Comparison of ENCODE assay signal across 12 cellular contexts in genomic region chr13:110528371-110528770, GRCh38. TPM values are rescaled to one million over a fixed set of nuclear protein-coding genes. Genes with fewer than 3 reads are reported as not detected.
DNase-seq lines count a peak whose midpoint lies in the region; ATAC-seq and TF ChIP-seq lines count a peak whose summit lies in the region.
"Had no signal": no experiment of that assay in that cellular context is flagged by ENCODE, and none has a peak within 500 bp of the region (broad histone marks: within the 10 kb centered on the region; RNA-seq: fewer than 3 reads in every experiment).

No MANE protein-coding gene starts in this region.

- no peak overlapping the region for H3K9ac ChIP-seq in IMR-90 (ENCODE audit: low read depth, low read length)

- H3K4me1 Mint-ChIP-seq in T-helper 17 cell, result peaks cover 17% of the 10 kb centered on the region

- H3K4me1 ChIP-seq in IMR-90 (ENCODE audit: control insufficient read depth, insufficient read depth, low read length), result no peaks in the 10 kb centered on the region; the same call in 1 of the 2 replicates
- H3K4me1 ChIP-seq in stomach, result peaks cover 62 to 92% (median 76%) of the 10 kb centered on the region in 4 donors

- TF ChIP-seq RAD21 in IMR-90 (IDR thresholded peaks at IDR 0.05; ENCODE audit: low read length), result no peak

- peak overlapping the region; percentile 43 for H3K27ac Mint-ChIP-seq in T-helper 17 cell

- CTCF ChIA-PET in IMR-90 (lab: Yijun Ruan, JAX), result no interaction called here

- H4K91ac ChIP-seq in IMR-90 (ENCODE audit: insufficient read depth, low read depth, low read length), result no peak overlapping the region

- H3K27ac ChIP-seq in IMR-90 (ENCODE audit: insufficient read depth, low read length), result no peak overlapping the region
- peak overlapping the region; percentile 48 to 87 (median 82) for H3K27ac ChIP-seq in stomach

- 0% methylated on average over 1 of the region's 5 CpGs; no CpG with 5 or more reads in 1 of the 2 experiments for whole genome bisulfite sequencing in IMR-90 (ENCODE audit: extremely low coverage in 2 of 2, insufficient read length in 1 of 2), 2 experiments
- 67 to 74% (median 71%) methylated on average over 5 of the region's 5 CpGs for WGBS in stomach, 5 donors

- no peak overlapping the region for H3K4me3 Mint-ChIP-seq in T-helper 17 cell

- H3K9me3 ChIP-seq in IMR-90 (ENCODE audit: control insufficient read depth, insufficient read depth, low read length) (no peaks in the 10 kb centered on the region), T-helper 17 cell (ENCODE audit: control insufficient read depth, low read length, poor library complexity, severe bottlenecking) (no peaks in the 10 kb centered on the region), stomach (no peaks in the 10 kb centered on the region)

- no peak overlapping the region for H3K18ac ChIP-seq in IMR-90 (ENCODE audit: low read depth, low read length)

- H2BK5ac ChIP-seq in IMR-90 (ENCODE audit: low read depth, low read length, poor library complexity, severe bottlenecking), result no peak overlapping the region

- H2BK120ac ChIP-seq in IMR-90 (ENCODE audit: low read depth, low read length), result no peak overlapping the region

- peaks cover 4% of the 10 kb centered on the region for H3K27me3 Mint-ChIP-seq in T-helper 17 cell

- no peak overlapping the region for H3K56ac ChIP-seq in IMR-90 (ENCODE audit: extremely low read depth, insufficient read depth, low read length)

- in situ Hi-C loops in IMR-90 (cut with MboI; ENCODE audit: low sequenced_read_pairs), result no loop called here

- TF ChIP-seq EP300 in stomach (IDR thresholded peaks at IDR 0.05), result no peak

- no peak overlapping the region for H3K23ac ChIP-seq in IMR-90 (ENCODE audit: low read depth, low read length)

- TF ChIP-seq CTCF in IMR-90 (conservative IDR thresholded peaks at IDR 0.05; ENCODE audit: low read depth, low read length) (no peak), stomach (IDR thresholded peaks at IDR 0.05) (no peak)

- TF ChIP-seq POLR2A in IMR-90 (IDR thresholded peaks at IDR 0.05; ENCODE audit: low read depth, low read length) (no peak), stomach (IDR thresholded peaks at IDR 0.05) (no peak)

- H3K9me1 ChIP-seq in IMR-90 (ENCODE audit: insufficient read depth, low read length), result peaks cover 9% of the 10 kb centered on the region; the same call in 1 of the 2 replicates

- H2AFZ ChIP-seq in IMR-90 (replicated peaks; ENCODE audit: low read length, poor library complexity), result no peak overlapping the region

- H3K4me3 ChIP-seq in IMR-90 (ENCODE audit: insufficient read depth, low read depth, low read length) (no peak overlapping the region), stomach (no peak overlapping the region)

- H4K20me1 ChIP-seq in IMR-90 (ENCODE audit: insufficient read depth, low read length), result no peaks in the 10 kb centered on the region; the same call in 1 of the 2 replicates

- H3K14ac ChIP-seq in IMR-90 (replicated peaks; ENCODE audit: low read depth, low read length), result no peak overlapping the region

- no peak overlapping the region for H2AK9ac ChIP-seq in IMR-90 (replicated peaks; ENCODE audit: low read depth, low read length, poor library complexity)

- DNase-seq in IMR-90 (peak; percentile 64), T-helper 17 cell (no peak), iris pigment epithelial cell (ENCODE audit: low read depth) (peak; percentile 95), stomach (no peak), T-helper 2 cell (no peak), NCI-H510A treated with DMSO at 0.1 percent for 48 hours (lab: John Stamatoyannopoulos, UW) (no peak)
- DNase-seq: activated CD4-positive, alpha-beta T cell treated with anti-CD3 and anti-CD28 coated beads for 4 hours; activated effector memory CD4-positive, alpha-beta T cell treated with Interleukin-2 at 50 U/mL for 16 hours; H7; KG1 had no signal

- no peak overlapping the region for H3K4me2 ChIP-seq in IMR-90 (ENCODE audit: low read depth, low read length)

- POLR2A ChIA-PET in IMR-90 (lab: Charles Lee; ENCODE audit: unreplicated experiment), result no interaction called here

- no peak overlapping the region for H2BK15ac ChIP-seq in IMR-90 (ENCODE audit: low read depth, low read length)

- 0 out of 4 replicates have a peak, but pooled peaks cover 0 to 5% of the 10 kb centered on the region in 2 experiments for H3K79me1 ChIP-seq in IMR-90 (ENCODE audit: low read depth in 1 of 2, low read length in 2 of 2)

- H2BK20ac ChIP-seq in IMR-90 (ENCODE audit: low read depth, low read length), result no peak overlapping the region

- H3K27me3 ChIP-seq in IMR-90 (ENCODE audit: control insufficient read depth, insufficient read depth, low read length), result no peaks in the 10 kb centered on the region
- H3K27me3 ChIP-seq in stomach, result no peaks in the 10 kb centered on the region

- no peak overlapping the region for H2AK5ac ChIP-seq in IMR-90 (ENCODE audit: low read depth, low read length)

- H4K8ac ChIP-seq in IMR-90 (ENCODE audit: low read depth in 2 of 2, low read length in 2 of 2), result no peak overlapping the region

- no peaks in the 10 kb centered on the region for H3K36me3 Mint-ChIP-seq in T-helper 17 cell (ENCODE audit: low read depth)

- ATAC-seq in IMR-90 (ENCODE audit: low read depth) (no peak), T-helper 17 cell (no peak), HG03378 (IDR thresholded peaks at IDR 0.05; ENCODE audit: unreplicated experiment) (no peak), HG03095 (IDR thresholded peaks at IDR 0.05; ENCODE audit: unreplicated experiment) (no peak)

- intact Hi-C loops in IMR-90 (cut with micrococcal nuclease), result no loop called here
- intact Hi-C loops in stomach (cut with DNase I; ENCODE audit: low total_unique reads), result no loop called here

- BruUV-seq in IMR-90 (replicated peaks; lab: Mats Ljungman, UMichigan), result no TSS peak

- dilution Hi-C loops in IMR-90 (cut with HindIII; ENCODE audit: low sequenced_read_pairs, unreplicated experiment), result no loop called here

- no peak overlapping the region for H3K4ac ChIP-seq in IMR-90 (ENCODE audit: low read depth, low read length)

- H3K36me3 ChIP-seq in IMR-90 (ENCODE audit: control insufficient read depth, insufficient read depth, low read length) (no peaks in the 10 kb centered on the region; the same call in 1 of the 2 replicates), stomach (peaks cover 4 to 6% (median 6%) of the 10 kb centered on the region in 4 donors)

- no peak overlapping the region for H4K5ac ChIP-seq in IMR-90 (ENCODE audit: low read depth, low read length)

TF ChIP-seq in IMR-90, 13 proteins besides CTCF, POLR2A, EP300 and RAD21:
- no peak for TF ChIP-seq NFE2L2 (IDR thresholded peaks at IDR 0.05; ENCODE audit: low read depth, low read length)
- no peak for TF ChIP-seq ELK1 (IDR thresholded peaks at IDR 0.05; ENCODE audit: borderline replicate concordance, low read depth, low read length)
- TF ChIP-seq FOS (IDR thresholded peaks at IDR 0.05; ENCODE audit: low read depth, low read length), result no peak
- TF ChIP-seq USF2 (IDR thresholded peaks at IDR 0.05; ENCODE audit: low read depth, low read length), result no peak
- TF ChIP-seq CEBPB (IDR thresholded peaks at IDR 0.05; ENCODE audit: low read depth, low read length), result peak; percentile 76
- TF ChIP-seq SMC3 (IDR thresholded peaks at IDR 0.05; ENCODE audit: low read depth, low read length), result no peak

RNA-seq across cellular contexts. Expression of gene RAB20, which starts 33.2 kb away (rescaled TPM):
- 3.6 and 3.8 TPM in 2 replicates for total RNA-seq in IMR-90 (2012; rRNA removed)
- polyA plus RNA-seq in IMR-90 (2012; rRNA removed), result 4.7 and 5.1 TPM in 2 replicates
- polyA plus RNA-seq in IMR-90 (2012; cell fraction: cytosol; rRNA removed), result 6.1 and 6.7 TPM in 2 replicates
- polyA plus RNA-seq in IMR-90 (2012; cell fraction: nucleus; rRNA removed; ENCODE audit: low replicate concordance), result 2.3 and 2.4 TPM in 2 replicates
- total RNA-seq in T-helper 17 cell, result 1 to 10 TPM; 1.2 to 1.4 TPM
- 10 to 100 TPM; 11.7 to 44.6 (median 20.0) TPM for total RNA-seq in stomach
- 10 to 100 TPM; 25.5 to 41.8 (median 36.0) TPM for polyA plus RNA-seq in stomach

Comparison
In these comparisons a context has a peak if more than half of its experiments do, and no peak if none do; other contexts are left out.
1. DNase-seq: peak in IMR-90 (single experiment) and iris pigment epithelial cell (single experiment); none in T-helper 17 cell (0 of 3), stomach (single experiment), T-helper 2 cell (0 of 5) and NCI-H510A treated with DMSO at 0.1 percent for 48 hours (single experiment).